ENCODE assay signal across 8 cellular contexts in genomic region chr1:84271452-84272273, GRCh38. TPM values are rescaled to one million over a fixed set of nuclear protein-coding genes. Genes with fewer than 3 reads are reported as not detected.
DNase-seq lines count a peak whose midpoint lies in the region; ATAC-seq and TF ChIP-seq lines count a peak whose summit lies in the region.

No MANE protein-coding gene starts in this region.

- H3K27me3 Mint-ChIP-seq in neural progenitor cell (ENCODE audit: insufficient read depth, low read depth), result peaks cover 5% of the 10 kb centered on the region

- intact Hi-C loops in vagina (cut with DNase I), result no loop called here

- H4K20me1 ChIP-seq in Karpas-422 (ENCODE audit: insufficient read depth, low read depth, low read length) (no peaks in the 10 kb centered on the region), neural progenitor cell (ENCODE audit: low read depth) (no peaks in the 10 kb centered on the region)

- peak overlapping the region; percentile 71 for H3K4me2 ChIP-seq in Karpas-422 (ENCODE audit: low read depth, low read length, poor library complexity, severe bottlenecking)
- H3K4me2 ChIP-seq in neural progenitor cell, result peak overlapping the region; percentile 48

- no peaks in the 10 kb centered on the region for H3K36me3 ChIP-seq in Karpas-422 (ENCODE audit: insufficient read depth, low read length)
- no peaks in the 10 kb centered on the region for H3K36me3 ChIP-seq in adipocyte (ENCODE audit: control insufficient read depth, insufficient read depth, low read length, severe bottlenecking)
- no peaks in the 10 kb centered on the region for H3K36me3 ChIP-seq in neural progenitor cell
- no peaks in the 10 kb centered on the region for H3K36me3 ChIP-seq in vagina

- H3K9me2 ChIP-seq in Karpas-422 (replicated peaks; ENCODE audit: insufficient read depth, low read length), result no peaks in the 10 kb centered on the region; the same call in 1 of the 2 replicates

- peak overlapping the region; percentile 36 for H3K27ac Mint-ChIP-seq in neural progenitor cell

- H3K4me3 Mint-ChIP-seq in neural progenitor cell, result peak overlapping the region; percentile 3

- H3K9ac ChIP-seq in Karpas-422 (ENCODE audit: low read length) (peak overlapping the region; percentile 50), adipocyte (ENCODE audit: low read length) (no peak overlapping the region), neural progenitor cell (no peak overlapping the region)

- DNase-seq in H4 (ENCODE audit: low spot score), result peak; percentile 42
- peak; percentile 85 for DNase-seq in Karpas-422
- DNase-seq in adipocyte (ENCODE audit: low read depth), result peak; percentile 47
- DNase-seq in neural progenitor cell (ENCODE audit: low spot score), result peak; percentile 54
- DNase-seq in GF-D8 (lab: John Stamatoyannopoulos, UW), result no peak
- DNase-seq in vagina (ENCODE audit: extremely low spot score in 2 of 2), result no peak
- DNase-seq in erythroblast (lab: John Stamatoyannopoulos, UW), result no peak

- peaks cover 4% of the 10 kb centered on the region; the same call in 1 of the 2 replicates for H3K9me3 ChIP-seq in Karpas-422 (ENCODE audit: low read length)
- no peaks in the 10 kb centered on the region for H3K9me3 ChIP-seq in adipocyte (ENCODE audit: control insufficient read depth, low read length)
- H3K9me3 ChIP-seq in neural progenitor cell (ENCODE audit: low read depth), result no peaks in the 10 kb centered on the region
- H3K9me3 ChIP-seq in vagina, result no peaks in the 10 kb centered on the region

- H3K4me1 Mint-ChIP-seq in neural progenitor cell, result peaks cover 38% of the 10 kb centered on the region

- H3K27ac ChIP-seq in Karpas-422 (ENCODE audit: low read length), result peak overlapping the region; percentile 87
- peak overlapping the region; percentile 76 for H3K27ac ChIP-seq in neural progenitor cell
- no peak overlapping the region for H3K27ac ChIP-seq in vagina

- no peak for TF ChIP-seq POLR2A in vagina (IDR thresholded peaks at IDR 0.05)
- TF ChIP-seq POLR2A in erythroblast (IDR thresholded peaks at IDR 0.05; ENCODE audit: low read length), result no peak

- H3K4me3 ChIP-seq in Karpas-422 (ENCODE audit: low read length) (peak overlapping the region; percentile 49), adipocyte (ENCODE audit: low read length) (no peak overlapping the region), neural progenitor cell (no peak overlapping the region), vagina (no peak overlapping the region)

- H3K36me3 Mint-ChIP-seq in neural progenitor cell, result no peaks in the 10 kb centered on the region

- H2AFZ ChIP-seq in Karpas-422 (ENCODE audit: low read length) (peak overlapping the region; percentile 52), neural progenitor cell (replicated peaks) (no peak overlapping the region)

- peak; percentile 99 for ATAC-seq in GM18517 (IDR thresholded peaks at IDR 0.05; ENCODE audit: unreplicated experiment)

- peaks cover 16% of the 10 kb centered on the region for H3F3A ChIP-seq in neural progenitor cell (ENCODE audit: low read depth)

- peaks cover 6% of the 10 kb centered on the region for H3K9me3 Mint-ChIP-seq in neural progenitor cell

- TF ChIP-seq CTCF in neural progenitor cell (IDR thresholded peaks at IDR 0.05) (no peak), vagina (IDR thresholded peaks at IDR 0.05) (no peak)

- H3K27me3 ChIP-seq in Karpas-422 (ENCODE audit: low read length) (no peaks in the 10 kb centered on the region), adipocyte (replicated peaks; ENCODE audit: control insufficient read depth, insufficient read depth, low read length) (no peaks in the 10 kb centered on the region), neural progenitor cell (no peaks in the 10 kb centered on the region), vagina (no peaks in the 10 kb centered on the region)

- H3K4me1 ChIP-seq in Karpas-422 (ENCODE audit: low read length) (peaks cover 23% of the 10 kb centered on the region), adipocyte (ENCODE audit: control insufficient read depth, insufficient read depth, low read length) (peaks cover 6% of the 10 kb centered on the region), neural progenitor cell (peaks cover 16% of the 10 kb centered on the region), vagina (peaks cover 5% of the 10 kb centered on the region)

- H3K79me2 ChIP-seq in Karpas-422 (ENCODE audit: low read length) (no peaks in the 10 kb centered on the region), neural progenitor cell (ENCODE audit: low read depth) (no peaks in the 10 kb centered on the region)

RNA-seq across cellular contexts. Expression of gene SAMD13, which starts 29.8 kb away (rescaled TPM):
- total RNA-seq in H4 (2014; rRNA removed; shearing (Covaris generic)), result 0.29 and 2.3 TPM in 2 replicates
- total RNA-seq in Karpas-422 (2014; rRNA removed; shearing (Covaris generic); ENCODE audit: low replicate concordance), result 1.6 and 3.1 TPM in 2 replicates
- total RNA-seq in neural progenitor cell (ENCODE audit: low replicate concordance) (4.6 and 5.6 TPM in 2 replicates), vagina (not detected)

Comparison
In these comparisons a context has a peak if more than half of its experiments do, and no peak if none do; other contexts are left out.
1. DNase-seq: peak in H4 (single experiment), Karpas-422 (single experiment), adipocyte (single experiment) and neural progenitor cell (single experiment); none in GF-D8 (single experiment), vagina (0 of 2) and erythroblast (0 of 2).